Comparison of ENCODE assay signal across 8 cellular contexts in the genomic region with DNA sequence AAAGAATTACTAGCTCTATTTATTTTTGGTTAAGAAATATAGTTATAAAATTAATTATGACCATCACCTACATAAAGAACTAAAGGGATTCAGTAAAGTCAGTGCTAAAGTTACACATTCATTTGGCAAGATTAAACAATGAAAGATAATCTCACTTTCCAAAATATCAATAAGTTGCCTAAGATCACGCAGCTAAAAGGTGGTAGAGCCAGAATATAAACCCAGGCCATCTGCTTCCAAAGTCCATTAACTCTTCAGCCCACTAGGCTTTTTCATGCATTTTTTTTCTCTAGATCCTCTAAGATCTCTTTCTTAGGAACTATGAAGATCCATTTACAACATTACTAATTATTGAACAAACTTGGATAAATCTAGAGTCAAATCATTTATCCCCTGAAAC.
"Had no signal": no experiment of that assay in that cellular context is flagged by ENCODE, and none has a peak within 500 bp of the region (broad histone marks: within the 10 kb centered on the region; RNA-seq: fewer than 3 reads in every experiment).

No MANE protein-coding gene starts in this region.

- DNase-seq: GM23248, GOT3, H7, HFFc6, IMR-90, KG1 had no signal

- ATAC-seq: HCT116, K562 had no signal
